Comparison of ENCODE assay signal across 20 cellular contexts in genomic region chr1:53132176-53132575, GRCh38. TPM values are rescaled to one million over a fixed set of nuclear protein-coding genes. Genes with fewer than 3 reads are reported as not detected.
DNase-seq lines count a peak whose midpoint lies in the region; ATAC-seq, FAIRE-seq and TF ChIP-seq lines count a peak whose summit lies in the region.
"Had no signal": no experiment of that assay in that cellular context is flagged by ENCODE, and none has a peak within 500 bp of the region (broad histone marks: within the 10 kb centered on the region; RNA-seq: fewer than 3 reads in every experiment).

No MANE protein-coding gene starts in this region.

- H3K4me3 ChIP-seq in bronchial epithelial cell (ENCODE audit: low read depth, low read length) (no peak overlapping the region), tibial artery (no peak overlapping the region)

- peak; percentile 47 for FAIRE-seq in bronchial epithelial cell (lab: Jason Lieb, UNC)
- FAIRE-seq: H54 had no signal

- DNase-seq in bronchial epithelial cell (ENCODE audit: low read depth), result no peak
- no peak for DNase-seq in glutamatergic neuron
- DNase-seq in posterior vena cava (ENCODE audit: low spot score), result peak; percentile 9
- DNase-seq in tibial artery, result peak; percentile 14 to 31
- no peak for DNase-seq in DMS 273 (lab: John Stamatoyannopoulos, UW; ENCODE audit: unreplicated experiment)
- DNase-seq: CD4-positive, alpha-beta T cell; DMS53; NCI-H1436; NCI-H2029; NCI-H2171; NCI-H446; NCI-H69; NK-92 treated with Interleukin-12 subunit alpha and Interleukin-12 subunit beta, amount 100 ng/mL, for 24 hours; OCI-M1; RPMI8226; SIG-M5 had no signal

- H3K4me3 Mint-ChIP-seq in glutamatergic neuron (ENCODE audit: unreplicated experiment), result no peak overlapping the region
- H3K4me3 Mint-ChIP-seq: CD4-positive, alpha-beta T cell had no signal

- H3K27me3 ChIP-seq in bronchial epithelial cell (ENCODE audit: control insufficient read depth, insufficient read depth, low read length) (no peaks in the 10 kb centered on the region), tibial artery (no peaks in the 10 kb centered on the region)

- no peaks in the 10 kb centered on the region for H3K9me3 ChIP-seq in tibial artery

- peaks cover 0 to 15% (median 2%) of the 10 kb centered on the region in 4 donors for H3K4me1 ChIP-seq in tibial artery

- intact Hi-C loops in posterior vena cava (cut with DNase I) (loop anchor here in 1 of 2 donors (5.0 kb wide), 1 partner anchor 745 kb away; no protein-coding TSS in a partner anchor), tibial artery (cut with DNase I; ENCODE audit: low total_unique reads) (no loop called here)

- peaks cover 7% of the 10 kb centered on the region for H3K9me3 Mint-ChIP-seq in glutamatergic neuron (ENCODE audit: unreplicated experiment)
- H3K9me3 Mint-ChIP-seq: CD4-positive, alpha-beta T cell had no signal

- H3K27ac Mint-ChIP-seq in glutamatergic neuron (ENCODE audit: unreplicated experiment), result peak overlapping the region; percentile 25
- H3K27ac Mint-ChIP-seq: CD4-positive, alpha-beta T cell had no signal

- H3K36me3 ChIP-seq in bronchial epithelial cell (ENCODE audit: control insufficient read depth, insufficient read depth, low read length), result no peaks in the 10 kb centered on the region
- H3K36me3 ChIP-seq in tibial artery, result no peaks in the 10 kb centered on the region

- TF ChIP-seq CTCF in bronchial epithelial cell (IDR thresholded peaks at IDR 0.05; ENCODE audit: insufficient read depth, low read length, severe bottlenecking), result no peak
- no peak for TF ChIP-seq CTCF in glutamatergic neuron (IDR thresholded peaks at IDR 0.05; ENCODE audit: partially characterized antibody, unreplicated experiment)
- no peak for TF ChIP-seq CTCF in tibial artery (IDR thresholded peaks at IDR 0.05)

- peaks cover 2% of the 10 kb centered on the region for H3K36me3 Mint-ChIP-seq in glutamatergic neuron (ENCODE audit: unreplicated experiment)

- ATAC-seq in GM21576 (IDR thresholded peaks at IDR 0.05; ENCODE audit: unreplicated experiment) (no peak), GM21515 (IDR thresholded peaks at IDR 0.05; ENCODE audit: unreplicated experiment) (no peak)

- H3K4me1 Mint-ChIP-seq in glutamatergic neuron (ENCODE audit: low read depth, unreplicated experiment), result peaks cover 25% of the 10 kb centered on the region

- H3K27ac ChIP-seq in tibial artery, result no peak overlapping the region
- H3K27ac ChIP-seq: HL-60 had no signal

- H3K27me3 Mint-ChIP-seq in glutamatergic neuron (ENCODE audit: unreplicated experiment), result peaks cover 4% of the 10 kb centered on the region
- H3K27me3 Mint-ChIP-seq: CD4-positive, alpha-beta T cell had no signal

RNA-seq across cellular contexts. Expression of gene SLC1A7, which starts 10.3 kb away (rescaled TPM):
- not detected in 2 replicates for total RNA-seq in bronchial epithelial cell
- not detected for total RNA-seq in glutamatergic neuron (ENCODE audit: unreplicated experiment)
- total RNA-seq in posterior vena cava, result 1 to 10 TPM; 1.7 to 2.5 TPM
- total RNA-seq: CD4-positive, alpha-beta T cell had no signal

Comparison
In these comparisons a context has a peak if more than half of its experiments do, and no peak if none do; other contexts are left out.
1. DNase-seq: peak in posterior vena cava (single experiment) and tibial artery (2 of 2); none in bronchial epithelial cell (single experiment), glutamatergic neuron (single experiment) and DMS 273 (single experiment).